7 cellular contexts compared by ENCODE assay signal in the genomic region with DNA sequence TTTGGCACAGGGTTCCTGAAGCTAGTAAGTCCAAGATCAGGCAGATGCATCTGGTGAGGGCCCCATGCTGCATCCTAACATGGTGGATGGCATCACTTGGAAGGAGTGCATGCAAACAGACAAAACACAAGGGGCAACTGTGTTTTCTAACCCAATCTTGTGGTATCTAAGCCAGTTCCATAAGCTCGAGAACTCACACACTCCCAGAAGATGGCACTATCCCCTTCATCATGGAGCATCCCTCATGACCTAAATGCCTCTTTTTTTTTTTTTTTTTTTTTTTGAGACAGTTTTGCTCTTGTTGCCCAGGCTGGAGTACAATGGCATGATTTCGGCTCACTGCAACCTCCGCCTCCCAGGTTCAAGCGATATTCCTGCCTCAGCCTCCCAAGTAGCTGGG.
DNase-seq lines count a peak whose midpoint lies in the region; FAIRE-seq and TF ChIP-seq lines count a peak whose summit lies in the region.
"Not testable (repeated sequence)": the region's sequence is repeated elsewhere in the genome, so short reads cannot be mapped to it uniquely, and the experiment has no call there.

No MANE protein-coding gene starts in this region.

- H3K18ac ChIP-seq in mesenchymal stem cell (ENCODE audit: low read depth in 1 of 2, low read length in 2 of 2) = not testable (repeated sequence)

- not testable (repeated sequence) for H3K4ac ChIP-seq in mesenchymal stem cell (ENCODE audit: low read depth in 1 of 2, low read length in 2 of 2)

- not testable (repeated sequence) for H2BK12ac ChIP-seq in mesenchymal stem cell (ENCODE audit: low read length in 2 of 2)

- H3F3A ChIP-seq in SK-N-SH (replicated peaks; ENCODE audit: insufficient read depth) = not testable (repeated sequence)

- not testable (repeated sequence) for H4K20me1 ChIP-seq in SK-N-SH (ENCODE audit: insufficient read depth)

- not testable (repeated sequence) for H4K91ac ChIP-seq in mesenchymal stem cell (ENCODE audit: low read length)

- DNase-seq in Caki2 (ENCODE audit: low read depth) = peak; percentile 7
- DNase-seq in HT-29 (ENCODE audit: low spot score) = peak; percentile 46
- peak; percentile 31 for DNase-seq in NCI-H82 (lab: John Stamatoyannopoulos, UW)
- peak; percentile 20 for DNase-seq in SK-N-SH
- DNase-seq in bronchial epithelial cell (ENCODE audit: low read depth) = peak; percentile 46
- peak; percentile 0 for DNase-seq in fibroblast of the conjunctiva (ENCODE audit: low read depth)
- peak; percentile 12 for DNase-seq in mesenchymal stem cell

- H3K79me1 ChIP-seq in mesenchymal stem cell (replicated peaks; ENCODE audit: low read length, poor library complexity, severe bottlenecking) = not testable (repeated sequence)

- not testable (repeated sequence) for H2AFZ ChIP-seq in SK-N-SH (ENCODE audit: low read depth); mesenchymal stem cell (ENCODE audit: low read depth, low read length)

- H3K27me3 ChIP-seq in SK-N-SH (ENCODE audit: insufficient read depth); bronchial epithelial cell (ENCODE audit: control insufficient read depth, insufficient read depth, low read length); mesenchymal stem cell (ENCODE audit: control insufficient read depth in 1 of 2, insufficient read depth in 1 of 2, low read length in 2 of 2): not testable (repeated sequence)

- not testable (repeated sequence) for H3K4me1 ChIP-seq in SK-N-SH (ENCODE audit: control insufficient read depth in 1 of 2, insufficient read depth in 2 of 2, low read depth in 1 of 2, low read length in 1 of 2); mesenchymal stem cell (ENCODE audit: control insufficient read depth, insufficient read depth, low read depth, low read length)

- not testable (repeated sequence) for H3K79me2 ChIP-seq in SK-N-SH (ENCODE audit: insufficient read depth)

- POLR2A ChIA-PET in SK-N-SH (lab: Yijun Ruan, JAX) = not testable (repeated sequence)

- not testable (repeated sequence) for H3K27ac ChIP-seq in SK-N-SH (ENCODE audit: low read depth in 2 of 2, low read length in 1 of 2); mesenchymal stem cell (ENCODE audit: low read length, poor library complexity, severe bottlenecking)

- not testable (repeated sequence) for H3K4me3 ChIP-seq in SK-N-SH (ENCODE audit: low read depth in 2 of 2, low read length in 1 of 2); bronchial epithelial cell (ENCODE audit: low read depth, low read length); mesenchymal stem cell (ENCODE audit: insufficient read depth in 1 of 2, low read depth in 1 of 2, low read length in 2 of 2)

- H2BK120ac ChIP-seq in mesenchymal stem cell (ENCODE audit: low read depth, low read length) = not testable (repeated sequence)

- CTCF ChIA-PET in SK-N-SH (lab: Yijun Ruan, JAX) = interaction anchor here (1.1 to 1.6 kb wide), 3 partner anchors 11 to 1433 kb away, joined by 5 to 7 read pairs (median 6); no protein-coding TSS in a partner anchor

- WGBS in SK-N-SH (ENCODE audit: low lambda C conversion rate) = 78% methylated on average over 4 of the region's 4 CpGs
- 98% methylated on average over 4 of the region's 4 CpGs for WGBS in mesenchymal stem cell

- in situ Hi-C loops in Caki2 (cut with HindIII; ENCODE audit: low pct_unique_long_range_greater_than_20kb, low sequenced_read_pairs) = not testable (repeated sequence)

- not testable (repeated sequence) for H2BK15ac ChIP-seq in mesenchymal stem cell (ENCODE audit: low read depth, poor library complexity, severe bottlenecking)

- not testable (repeated sequence) for H3K9me3 ChIP-seq in SK-N-SH; mesenchymal stem cell (ENCODE audit: control insufficient read depth, low read length)

- H3K36me3 ChIP-seq in SK-N-SH (replicated peaks in 1 of 2; ENCODE audit: control insufficient read depth in 1 of 2, insufficient read depth in 2 of 2, low read length in 1 of 2); bronchial epithelial cell (ENCODE audit: control insufficient read depth, insufficient read depth, low read length); mesenchymal stem cell (ENCODE audit: control insufficient read depth in 1 of 2, insufficient read depth in 2 of 2, low read depth in 1 of 2, low read length in 2 of 2): not testable (repeated sequence)

- peak; percentile 45 for TF ChIP-seq RAD21 in SK-N-SH (IDR thresholded peaks at IDR 0.05; ENCODE audit: low read length)

- not testable (repeated sequence) for H3K23ac ChIP-seq in mesenchymal stem cell (ENCODE audit: low read length in 2 of 2)

- not testable (repeated sequence) for H4K8ac ChIP-seq in mesenchymal stem cell (ENCODE audit: low read length)

- not testable (repeated sequence) for H3K9ac ChIP-seq in SK-N-SH; mesenchymal stem cell (ENCODE audit: low read length)

- FAIRE-seq in bronchial epithelial cell (lab: Jason Lieb, UNC) = not testable (repeated sequence)

- not testable (repeated sequence) for H3K9me2 ChIP-seq in SK-N-SH

- not testable (repeated sequence) for TF ChIP-seq CTCF in SK-N-SH (IDR thresholded peaks at IDR 0.05); bronchial epithelial cell (IDR thresholded peaks at IDR 0.05; ENCODE audit: insufficient read depth, low read length, severe bottlenecking)

- not testable (repeated sequence) for H3K4me2 ChIP-seq in SK-N-SH; mesenchymal stem cell (ENCODE audit: low read length, poor library complexity, severe bottlenecking)

- H3K14ac ChIP-seq in mesenchymal stem cell (ENCODE audit: low read length in 2 of 2) = not testable (repeated sequence)

- not testable (repeated sequence) for TF ChIP-seq EP300 in SK-N-SH (IDR thresholded peaks at IDR 0.05; ENCODE audit: borderline replicate concordance in 1 of 2, low read depth in 1 of 2, low read length in 1 of 2)

- not testable (repeated sequence) for H2BK5ac ChIP-seq in mesenchymal stem cell (ENCODE audit: low read depth, low read length, poor library complexity, severe bottlenecking)

- H2AK5ac ChIP-seq in mesenchymal stem cell (ENCODE audit: low read length, severe bottlenecking) = not testable (repeated sequence)
